In the genomic region with DNA sequence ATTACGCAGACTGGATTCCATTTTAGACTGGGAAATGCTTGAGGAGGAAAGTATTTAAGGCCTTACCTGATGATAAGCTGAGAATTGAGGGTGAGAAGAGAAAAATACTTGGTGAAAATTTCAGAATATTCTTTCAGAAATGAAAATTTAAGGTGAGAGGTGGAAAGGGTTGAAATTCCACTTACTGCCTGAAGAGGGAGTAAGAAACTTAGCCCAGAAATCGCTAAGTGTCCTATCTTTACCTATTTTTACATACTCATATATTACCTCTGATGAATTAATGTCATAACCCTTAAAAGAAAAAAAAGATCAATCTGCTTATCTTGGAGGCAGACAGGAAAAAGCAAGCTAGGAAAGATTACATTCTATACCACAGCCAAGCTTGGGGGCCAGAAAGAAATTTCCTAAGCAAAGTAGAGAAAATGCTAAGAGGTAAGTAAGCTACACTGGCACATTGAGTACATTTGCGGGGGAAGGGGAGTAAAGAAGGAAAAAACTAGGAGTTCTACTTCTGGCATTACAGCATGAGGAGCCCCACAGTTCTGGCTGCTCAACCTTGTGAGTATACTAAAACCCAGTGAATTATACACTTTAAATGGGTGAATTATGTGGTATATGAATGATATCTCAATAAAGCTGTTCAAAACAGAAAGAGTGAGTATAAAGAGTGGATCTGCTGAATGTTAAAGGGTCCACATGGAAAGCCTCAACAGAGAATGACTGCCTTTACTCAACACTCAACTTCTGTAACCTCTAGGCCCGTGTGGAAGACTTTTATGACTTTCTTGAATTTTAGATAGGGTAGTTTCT, we compare ENCODE assay signal across 8 cellular contexts. TPM values are rescaled to one million over a fixed set of nuclear protein-coding genes. Genes with fewer than 3 reads are reported as not detected.
DNase-seq lines count a peak whose midpoint lies in the region; ATAC-seq, FAIRE-seq and TF ChIP-seq lines count a peak whose summit lies in the region.

No MANE protein-coding gene starts in this region.

- no peak overlapping the region for H3K27ac ChIP-seq in pancreas

- H3K4me1 ChIP-seq in pancreas: no peaks in the 10 kb centered on the region

- no peaks in the 10 kb centered on the region for H3K27me3 ChIP-seq in pancreas

- TF ChIP-seq CTCF in pancreas (IDR thresholded peaks at IDR 0.05): peak; percentile 36 to 81 (median 70)

- peak; percentile 32 for FAIRE-seq in pancreas (lab: Jason Lieb, UNC)

- no peaks in the 10 kb centered on the region for H3K9me3 ChIP-seq in pancreas

- no peak overlapping the region for H3K4me3 ChIP-seq in pancreas

- 65 to 70% methylated on average over 4 of the region's 4 CpGs for WGBS in pancreas, 2 donors

- DNase-seq in EH (ENCODE audit: low read depth) (peak; percentile 25), NAMALWA (ENCODE audit: low spot score) (peak; percentile 43), dermis blood vessel endothelial cell (peak; percentile 60), pancreas (no peak), GM19240 (ENCODE audit: insufficient read length, low spot score) (no peak)
- DNase-seq in activated CD8-positive, alpha-beta memory T cell treated with anti-CD3 and anti-CD28 coated beads for 24 hours: no peak

- ATAC-seq in GM21390 (IDR thresholded peaks at IDR 0.05; ENCODE audit: unreplicated experiment): peak; percentile 77
- peak in 2 of 4 donors; percentile 53 to 57 for ATAC-seq in pancreas
- ATAC-seq in GM21381 (IDR thresholded peaks at IDR 0.05; ENCODE audit: unreplicated experiment): no peak

- intact Hi-C loops in pancreas (cut with DNase I): loop anchor here in 1 of 3 donors (10.0 kb wide), 1 partner anchor 115 kb away; no protein-coding TSS in a partner anchor

- H3K36me3 ChIP-seq in pancreas: peaks cover 0 to 13% (median 0%) of the 10 kb centered on the region in 3 donors

RNA-seq across cellular contexts. Expression of gene SMC6, which starts 33.8 kb away (rescaled TPM):
- total RNA-seq in dermis blood vessel endothelial cell (30.0 and 32.4 TPM in 2 replicates), pancreas (1 to 10 TPM; 3.0 to 8.0 (median 4.8) TPM)
- polyA plus RNA-seq in pancreas: 1 to 10 TPM; 3.5 to 7.0 TPM

RNA-seq across cellular contexts. Expression of gene GEN1, which starts 34.2 kb away (rescaled TPM):
- total RNA-seq in dermis blood vessel endothelial cell: 7.3 and 20.9 TPM in 2 replicates
- total RNA-seq in pancreas: 1 to 10 TPM; 1.4 to 5.0 (median 2.6) TPM
- polyA plus RNA-seq in pancreas: 1 to 10 TPM; 2.1 to 2.5 TPM

Comparison
In these comparisons a context has a peak if more than half of its experiments do, and no peak if none do; other contexts are left out.
1. DNase-seq: peak in EH (single experiment), NAMALWA (single experiment) and dermis blood vessel endothelial cell (single experiment); none in pancreas (0 of 6), GM19240 (single experiment) and activated CD8-positive, alpha-beta memory T cell treated with anti-CD3 and anti-CD28 coated beads for 24 hours (single experiment).